ENCODE assay signal across 8 cellular contexts in genomic region chr13:33743438-33744368, GRCh38.
DNase-seq lines count a peak whose midpoint lies in the region; ATAC-seq and TF ChIP-seq lines count a peak whose summit lies in the region.

No MANE protein-coding gene starts in this region.

- no peaks in the 10 kb centered on the region for H3K27me3 Mint-ChIP-seq in activated CD4-positive, alpha-beta T cell treated with anti-CD3 and anti-CD28 coated beads, Interleukin-2, amount 10 ng/mL, durations not matched to agents 7 days and 5 days

- POLR2A ChIA-PET in activated CD4-positive, alpha-beta T cell treated with anti-CD3 and anti-CD28 coated beads, Interleukin-2, amount 10 ng/mL, durations not matched to agents 7 days and 5 days (lab: Charles Lee): no interaction called here

- DNase-seq in activated CD4-positive, alpha-beta T cell treated with anti-CD3 and anti-CD28 coated beads, Interleukin-2, amount 10 ng/mL, durations not matched to agents 7 days and 5 days: no peak
- no peak for DNase-seq in activated CD4-positive, alpha-beta T cell treated with anti-CD3 and anti-CD28 coated beads, Interleukin-2, amount 50 U/mL, for 1 hour
- DNase-seq in SIG-M5 (lab: John Stamatoyannopoulos, UW) (peak; percentile 83), gastrocnemius medialis (no peak), nucleus accumbens (lab: John Stamatoyannopoulos, UW) (no peak), NCI-H524 treated with DMSO at 0.1 percent for 48 hours (lab: John Stamatoyannopoulos, UW) (no peak)
- DNase-seq in stimulated activated effector memory CD8-positive, alpha-beta T cell treated with anti-CD3 and anti-CD28 coated beads, Interleukin-12 subunit alpha, Interleukin-12 subunit beta, amount 100 ng/mL, for 72 hours (ENCODE audit: low spot score in 2 of 2): no peak

- ATAC-seq in HG02970 (IDR thresholded peaks at IDR 0.05; ENCODE audit: low FRiP score, unreplicated experiment) (peak; percentile 68), gastrocnemius medialis (no peak)
- ATAC-seq in stimulated activated effector memory CD8-positive, alpha-beta T cell treated with anti-CD3 and anti-CD28 coated beads, Interleukin-12 subunit alpha, Interleukin-12 subunit beta, amount 100 ng/mL, for 72 hours: peak; percentile 86

- no peaks in the 10 kb centered on the region for H3K9me3 ChIP-seq in gastrocnemius medialis

- no peaks in the 10 kb centered on the region for H3K36me3 Mint-ChIP-seq in activated CD4-positive, alpha-beta T cell treated with anti-CD3 and anti-CD28 coated beads, Interleukin-2, amount 10 ng/mL, durations not matched to agents 7 days and 5 days (ENCODE audit: low read depth)
- no peaks in the 10 kb centered on the region for H3K36me3 Mint-ChIP-seq in stimulated activated effector memory CD8-positive, alpha-beta T cell treated with anti-CD3 and anti-CD28 coated beads, Interleukin-12 subunit alpha, Interleukin-12 subunit beta, amount 100 ng/mL, for 72 hours

- CTCF ChIA-PET in activated CD4-positive, alpha-beta T cell treated with anti-CD3 and anti-CD28 coated beads, Interleukin-2, amount 10 ng/mL, durations not matched to agents 7 days and 5 days (lab: Charles Lee): interaction anchor here (1.0 kb wide), 1 partner anchor 18 kb away, joined by 3 read pairs; no protein-coding TSS in a partner anchor

- no peak overlapping the region for H3K27ac ChIP-seq in gastrocnemius medialis

- peaks cover 19% of the 10 kb centered on the region for H3K4me1 Mint-ChIP-seq in activated CD4-positive, alpha-beta T cell treated with anti-CD3 and anti-CD28 coated beads, Interleukin-2, amount 10 ng/mL, durations not matched to agents 7 days and 5 days
- peaks cover 25% of the 10 kb centered on the region for H3K4me1 Mint-ChIP-seq in stimulated activated effector memory CD8-positive, alpha-beta T cell treated with anti-CD3 and anti-CD28 coated beads, Interleukin-12 subunit alpha, Interleukin-12 subunit beta, amount 100 ng/mL, for 72 hours

- peaks cover 2% of the 10 kb centered on the region for H3K9me3 Mint-ChIP-seq in activated CD4-positive, alpha-beta T cell treated with anti-CD3 and anti-CD28 coated beads, Interleukin-2, amount 10 ng/mL, durations not matched to agents 7 days and 5 days
- peaks cover 3% of the 10 kb centered on the region for H3K9me3 Mint-ChIP-seq in stimulated activated effector memory CD8-positive, alpha-beta T cell treated with anti-CD3 and anti-CD28 coated beads, Interleukin-12 subunit alpha, Interleukin-12 subunit beta, amount 100 ng/mL, for 72 hours

- H3K4me1 ChIP-seq in gastrocnemius medialis: no peaks in the 10 kb centered on the region

- TF ChIP-seq CTCF in gastrocnemius medialis (IDR thresholded peaks at IDR 0.05 in 4 of 5, conservative IDR thresholded peaks at IDR 0.05 in 1 of 5): no peak

- TF ChIP-seq POLR2A in gastrocnemius medialis (IDR thresholded peaks at IDR 0.05): no peak

- H3K27ac Mint-ChIP-seq in activated CD4-positive, alpha-beta T cell treated with anti-CD3 and anti-CD28 coated beads, Interleukin-2, amount 10 ng/mL, durations not matched to agents 7 days and 5 days: peak overlapping the region; percentile 73
- peak overlapping the region; percentile 35 for H3K27ac Mint-ChIP-seq in stimulated activated effector memory CD8-positive, alpha-beta T cell treated with anti-CD3 and anti-CD28 coated beads, Interleukin-12 subunit alpha, Interleukin-12 subunit beta, amount 100 ng/mL, for 72 hours

- no peaks in the 10 kb centered on the region for H3K27me3 ChIP-seq in gastrocnemius medialis

- no peak overlapping the region for H3K4me3 ChIP-seq in gastrocnemius medialis

- in situ Hi-C loops in gastrocnemius medialis (cut with MboI; ENCODE audit: low sequenced_read_pairs in 4 of 4): no loop called here

- H3K4me3 Mint-ChIP-seq in activated CD4-positive, alpha-beta T cell treated with anti-CD3 and anti-CD28 coated beads, Interleukin-2, amount 10 ng/mL, durations not matched to agents 7 days and 5 days: no peak overlapping the region
- H3K4me3 Mint-ChIP-seq in stimulated activated effector memory CD8-positive, alpha-beta T cell treated with anti-CD3 and anti-CD28 coated beads, Interleukin-12 subunit alpha, Interleukin-12 subunit beta, amount 100 ng/mL, for 72 hours: no peak overlapping the region

- no peaks in the 10 kb centered on the region for H3K36me3 ChIP-seq in gastrocnemius medialis

- intact Hi-C loops in gastrocnemius medialis (cut with DNase I; ENCODE audit: low total_unique reads): no loop called here

Comparison
In these comparisons a context has a peak if more than half of its experiments do, and no peak if none do; other contexts are left out.
1. ATAC-seq: peak in HG02970 (single experiment) and stimulated activated effector memory CD8-positive, alpha-beta T cell treated with anti-CD3 and anti-CD28 coated beads, Interleukin-12 subunit alpha, Interleukin-12 subunit beta, amount 100 ng/mL, for 72 hours (single experiment); none in gastrocnemius medialis (0 of 2).